ENCODE assay signal across 21 cellular contexts in genomic region chr9:133878402-133878801, GRCh38.
"Had no signal": no experiment of that assay in that cellular context is flagged by ENCODE, and none has a peak within 500 bp of the region (broad histone marks: within the 10 kb centered on the region; RNA-seq: fewer than 3 reads in every experiment).

No MANE protein-coding gene starts in this region.

- FAIRE-seq: endometrium, keratinocyte had no signal

- H3K9me3 Mint-ChIP-seq: activated CD4-positive, alpha-beta memory T cell treated with anti-CD3 and anti-CD28 coated beads for 36 hours; activated naive CD4-positive, alpha-beta T cell treated with anti-CD3 and anti-CD28 coated beads for 36 hours; activated T-cell treated with anti-CD3 and anti-CD28 coated beads, Interleukin-2, amount 50 U/mL, for 72 hours; natural killer cell treated with Interleukin-12 subunit alpha and Interleukin-12 subunit beta and Interleukin-15 and Interleukin-18, amount 100 ng/mL, for 72 hours; stimulated activated naive CD8-positive, alpha-beta T cell treated with anti-CD3 and anti-CD28 coated beads, Interleukin-15, Interleukin-2, amounts not matched to agents 100 ng/mL and 50 ng/mL, for 24 hours had no signal

- H3K4me1 ChIP-seq: parathyroid adenoma had no signal

- H3K36me3 Mint-ChIP-seq: activated CD4-positive, alpha-beta memory T cell treated with anti-CD3 and anti-CD28 coated beads for 36 hours; natural killer cell treated with Interleukin-12 subunit alpha and Interleukin-12 subunit beta and Interleukin-15 and Interleukin-18, amount 100 ng/mL, for 72 hours had no signal

- H3K9ac ChIP-seq: parathyroid adenoma had no signal

- H2AFZ ChIP-seq: parathyroid adenoma had no signal

- H3K36me3 ChIP-seq: cardiac muscle cell, heart right ventricle, lower lobe of right lung, spleen, tibial artery had no signal

- DNase-seq: activated CD4-positive, alpha-beta memory T cell treated with anti-CD3 and anti-CD28 coated beads for 36 hours; activated CD4-positive, alpha-beta T cell treated with anti-CD3 and anti-CD28 coated beads for 4 hours; activated CD4-positive, CD25-positive, alpha-beta regulatory T cell; activated effector memory CD4-positive, alpha-beta T cell treated with Interleukin-2 at 50 U/mL for 16 hours; activated naive CD4-positive, alpha-beta T cell treated with anti-CD3 and anti-CD28 coated beads for 36 hours; activated T-cell treated with anti-CD3 and anti-CD28 coated beads, Interleukin-2, amount 50 U/mL, for 72 hours; heart right ventricle; left colon; lower lobe of right lung; nucleus accumbens; spleen; stimulated activated CD4-positive, alpha-beta T cell treated with anti-CD3 and anti-CD28 coated beads, Interleukin-4, amount 100 ng/mL, for 1 hour; substantia nigra; T-helper 9 cell; tibial artery had no signal

- H3K79me2 ChIP-seq: parathyroid adenoma had no signal

- H3K9me3 ChIP-seq: heart right ventricle, lower lobe of right lung, spleen, tibial artery had no signal

- H3K27me3 Mint-ChIP-seq: activated CD4-positive, alpha-beta memory T cell treated with anti-CD3 and anti-CD28 coated beads for 36 hours; natural killer cell treated with Interleukin-12 subunit alpha and Interleukin-12 subunit beta and Interleukin-15 and Interleukin-18, amount 100 ng/mL, for 72 hours; stimulated activated naive CD8-positive, alpha-beta T cell treated with anti-CD3 and anti-CD28 coated beads, Interleukin-15, Interleukin-2, amounts not matched to agents 100 ng/mL and 50 ng/mL, for 24 hours had no signal

- ATAC-seq: activated T-cell treated with anti-CD3 and anti-CD28 coated beads, Interleukin-2, amount 50 U/mL, for 72 hours; heart right ventricle; left colon; lower lobe of right lung; natural killer cell treated with Interleukin-12 subunit alpha and Interleukin-12 subunit beta and Interleukin-15 and Interleukin-18, amount 100 ng/mL, for 72 hours had no signal

- H3K4me3 Mint-ChIP-seq: activated CD4-positive, alpha-beta memory T cell treated with anti-CD3 and anti-CD28 coated beads for 36 hours; activated naive CD4-positive, alpha-beta T cell treated with anti-CD3 and anti-CD28 coated beads for 36 hours; activated T-cell treated with anti-CD3 and anti-CD28 coated beads, Interleukin-2, amount 50 U/mL, for 72 hours; natural killer cell treated with Interleukin-12 subunit alpha and Interleukin-12 subunit beta and Interleukin-15 and Interleukin-18, amount 100 ng/mL, for 72 hours; stimulated activated naive CD8-positive, alpha-beta T cell treated with anti-CD3 and anti-CD28 coated beads, Interleukin-15, Interleukin-2, amounts not matched to agents 100 ng/mL and 50 ng/mL, for 24 hours had no signal

- H3K27me3 ChIP-seq: cardiac muscle cell, heart right ventricle, spleen, tibial artery had no signal

- H3K27ac ChIP-seq: cardiac muscle cell, heart right ventricle, lower lobe of right lung, parathyroid adenoma, spleen, tibial artery had no signal

- H3K4me3 ChIP-seq: cardiac muscle cell, heart right ventricle, lower lobe of right lung, spleen, tibial artery had no signal

- H3K27ac Mint-ChIP-seq: activated CD4-positive, alpha-beta memory T cell treated with anti-CD3 and anti-CD28 coated beads for 36 hours; activated naive CD4-positive, alpha-beta T cell treated with anti-CD3 and anti-CD28 coated beads for 36 hours; activated T-cell treated with anti-CD3 and anti-CD28 coated beads, Interleukin-2, amount 50 U/mL, for 72 hours; natural killer cell treated with Interleukin-12 subunit alpha and Interleukin-12 subunit beta and Interleukin-15 and Interleukin-18, amount 100 ng/mL, for 72 hours; stimulated activated naive CD8-positive, alpha-beta T cell treated with anti-CD3 and anti-CD28 coated beads, Interleukin-15, Interleukin-2, amounts not matched to agents 100 ng/mL and 50 ng/mL, for 24 hours had no signal
